26 cellular contexts compared by ENCODE assay signal in the genomic region with DNA sequence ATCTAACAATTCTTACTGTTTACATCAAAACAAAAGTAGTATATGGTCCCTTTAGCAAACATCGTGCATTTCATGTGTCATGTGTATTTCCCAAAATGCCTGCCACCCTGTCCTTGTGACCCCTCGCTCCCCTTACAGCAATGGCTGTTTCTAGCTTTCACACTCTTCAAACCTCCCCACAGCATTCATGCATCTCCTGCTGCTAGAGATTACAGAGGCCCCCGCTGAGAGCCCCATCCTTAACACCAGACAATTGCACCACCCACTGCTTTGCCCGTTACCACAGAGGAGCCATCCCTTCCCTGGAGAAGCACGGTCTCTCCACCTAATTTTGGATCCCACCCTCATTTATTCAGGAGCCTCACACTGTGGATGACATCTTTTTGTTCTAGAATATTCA.
"Had no signal": no experiment of that assay in that cellular context is flagged by ENCODE, and none has a peak within 500 bp of the region (broad histone marks: within the 10 kb centered on the region; RNA-seq: fewer than 3 reads in every experiment).

No MANE protein-coding gene starts in this region.

- H3K36me3 ChIP-seq: MG63 had no signal

- ATAC-seq: HepG2, Panc1, PC-3 had no signal

- H3K9me3 ChIP-seq: SK-N-SH had no signal

- DNase-seq: IMR-90, Karpas-422, KG1, MG63, NCI-H1092, NCI-H1105 treated with DMSO at 0.1 percent for 48 hours, NCI-H1417 treated with DMSO at 0.1 percent for 48 hours, NCI-H146, NCI-H1694 treated with DMSO at 0.1 percent for 48 hours, NCI-H1930, NCI-H2081, NCI-H2107, NCI-H2171, NCI-H226, NCI-H446, NCI-H510A, NCI-H524 treated with DMSO at 0.1 percent for 48 hours, NCI-H69, NCI-H774, PC-3, SHP77, SK-N-SH, SW 1271 had no signal

- H3K4me3 ChIP-seq: MG63 had no signal

- H3K27ac ChIP-seq: RWPE1 had no signal

- H3K27me3 ChIP-seq: MG63 had no signal
